In genomic region chr12:96719671-96720362, GRCh38 we compare ENCODE assay signal across 8 cellular contexts.
A peak's percentile ranks its signal among the peaks of the same experiment; 100 is the strongest.
DNase-seq lines count a peak whose midpoint lies in the region; ATAC-seq and TF ChIP-seq lines count a peak whose summit lies in the region.

No MANE protein-coding gene starts in this region.

- peaks cover 12% of the 10 kb centered on the region for H3K4me1 ChIP-seq in BLaER1
- H3K4me1 ChIP-seq in body of pancreas = no peaks in the 10 kb centered on the region

- 38% methylated on average over 5 of the region's 5 CpGs for WGBS in body of pancreas, 2 donors

- H4K20me1 ChIP-seq in BLaER1 = no peaks in the 10 kb centered on the region

- TF ChIP-seq POLR2A in body of pancreas (IDR thresholded peaks at IDR 0.05) = no peak

- H3K9ac ChIP-seq in BLaER1 = peak overlapping the region; percentile 45; the same call in 1 of the 2 replicates

- H3K36me3 ChIP-seq in BLaER1 = no peaks in the 10 kb centered on the region
- H3K36me3 ChIP-seq in body of pancreas (replicated peaks in 1 of 2; ENCODE audit: insufficient read depth in 1 of 2, low read depth in 2 of 2) = no peaks in the 10 kb centered on the region

- intact Hi-C loops in body of pancreas (cut with DNase I) = no loop called here

- H3K4me3 ChIP-seq in BLaER1 = peak overlapping the region; percentile 54
- peak overlapping the region in 1 of 2 donors; percentile 11 for H3K4me3 ChIP-seq in body of pancreas

- no peaks in the 10 kb centered on the region for H3K9me3 ChIP-seq in BLaER1
- no peaks in the 10 kb centered on the region for H3K9me3 ChIP-seq in body of pancreas

- peak; percentile 95 for DNase-seq in NCI-H345 treated with DMSO at 0.1 percent for 48 hours (lab: John Stamatoyannopoulos, UW; ENCODE audit: unreplicated experiment)
- peak in 2 of 4 donors; percentile 30 to 45 for DNase-seq in body of pancreas
- DNase-seq in midbrain (lab: John Stamatoyannopoulos, UW) = peak; percentile 1
- DNase-seq in activated gamma-delta T cell (lab: John Stamatoyannopoulos, UW) = no peak
- no peak for DNase-seq in DMS114 treated with DMSO at 0.1 percent for 48 hours (lab: John Stamatoyannopoulos, UW; ENCODE audit: unreplicated experiment)

- H3K4me2 ChIP-seq in BLaER1 = peak overlapping the region; percentile 75

- ATAC-seq in GM18867 (IDR thresholded peaks at IDR 0.05; ENCODE audit: unreplicated experiment) (peak; percentile 96), HG03066 (IDR thresholded peaks at IDR 0.05; ENCODE audit: low read depth, unreplicated experiment) (peak; percentile 92), body of pancreas (peak; percentile 76)

- H3K27me3 ChIP-seq in BLaER1 = no peaks in the 10 kb centered on the region
- no peaks in the 10 kb centered on the region for H3K27me3 ChIP-seq in body of pancreas

- TF ChIP-seq CTCF in body of pancreas (IDR thresholded peaks at IDR 0.05) = no peak

- H3K27ac ChIP-seq in BLaER1 (peak overlapping the region; percentile 71), body of pancreas (peak overlapping the region in 1 of 4 donors; percentile 58)

Comparison
In these comparisons a context has a peak if more than half of its experiments do, and no peak if none do; other contexts are left out.
1. DNase-seq: peak in NCI-H345 treated with DMSO at 0.1 percent for 48 hours (single experiment) and midbrain (single experiment); none in activated gamma-delta T cell (single experiment) and DMS114 treated with DMSO at 0.1 percent for 48 hours (single experiment).
2. Peak in every context shown above with its lines, with median percentiles within 50 percentile points of each other: ATAC-seq.